In genomic region chr16:79393564-79393963, GRCh38 we compare ENCODE assay signal across 38 cellular contexts.
"Had no signal": no experiment of that assay in that cellular context is flagged by ENCODE, and none has a peak within 500 bp of the region (broad histone marks: within the 10 kb centered on the region; RNA-seq: fewer than 3 reads in every experiment).

No MANE protein-coding gene starts in this region.

- H3K36me3 Mint-ChIP-seq: activated CD8-positive, alpha-beta memory T cell treated with anti-CD3 and anti-CD28 coated beads, Interleukin-2, amount 10 ng/mL, durations not matched to agents 7 days and 5 days; activated naive CD4-positive, alpha-beta T cell treated with anti-CD3 and anti-CD28 coated beads, Interleukin-2, amount 50 U/mL, for 72 hours; activated naive CD8-positive, alpha-beta T cell treated with anti-CD3 and anti-CD28 coated beads for 36 hours; T-cell had no signal

- H3K4me1 ChIP-seq: adrenal gland, body of pancreas, breast epithelium had no signal

- H3K4me1 Mint-ChIP-seq: activated B cell treated with CpG ODN at 0.5 μM for 24 hours; activated CD4-positive, alpha-beta T cell treated with anti-CD3 and anti-CD28 coated beads for 36 hours; activated CD4-positive, alpha-beta T cell treated with anti-CD3 and anti-CD28 coated beads, Interleukin-2, amount 10 ng/mL, durations not matched to agents 7 days and 5 days; activated naive CD8-positive, alpha-beta T cell treated with anti-CD3 and anti-CD28 coated beads for 36 hours had no signal

- DNase-seq: activated B cell treated with CpG ODN at 0.5 μM for 24 hours; activated CD4-positive, alpha-beta memory T cell treated with anti-CD3 and anti-CD28 coated beads, Interleukin-2, amount 10 ng/mL, durations not matched to agents 7 days and 5 days; activated CD4-positive, alpha-beta T cell treated with anti-CD3 and anti-CD28 coated beads for 1 hour; activated CD4-positive, alpha-beta T cell treated with anti-CD3 and anti-CD28 coated beads for 36 hours; activated CD4-positive, alpha-beta T cell treated with anti-CD3 and anti-CD28 coated beads for 48 hours; activated CD4-positive, alpha-beta T cell treated with anti-CD3 and anti-CD28 coated beads, Interleukin-2, amount 10 ng/mL, durations not matched to agents 7 days and 5 days; activated CD4-positive, alpha-beta T cell treated with anti-CD3 and anti-CD28 coated beads, Interleukin-2, amount 50 U/mL, for 48 hours; activated CD8-positive, alpha-beta memory T cell treated with anti-CD3 and anti-CD28 coated beads for 24 hours; activated CD8-positive, alpha-beta memory T cell treated with anti-CD3 and anti-CD28 coated beads, Interleukin-2, amount 10 ng/mL, durations not matched to agents 7 days and 5 days; activated CD8-positive, alpha-beta memory T cell treated with anti-CD3 and anti-CD28 coated beads, Interleukin-2, amount 50 U/mL, for 48 hours; activated CD8-positive, alpha-beta T cell treated with anti-CD3 and anti-CD28 coated beads, Interleukin-2, amount 10 ng/mL, durations not matched to agents 7 days and 5 days; activated effector memory CD4-positive, alpha-beta T cell treated with anti-CD3 and anti-CD28 coated beads, Interleukin-2, amount 50 U/mL, for 16 hours; activated gamma-delta T cell treated with Interleukin-2 at 50 U/mL for 16 hours; activated naive CD4-positive, alpha-beta T cell; activated naive CD4-positive, alpha-beta T cell treated with anti-CD3 and anti-CD28 coated beads for 36 hours; activated naive CD4-positive, alpha-beta T cell treated with anti-CD3 and anti-CD28 coated beads, Interleukin-2, amount 50 U/mL, for 16 hours; activated naive CD8-positive, alpha-beta T cell treated with anti-CD3 and anti-CD28 coated beads for 36 hours; activated T-cell treated with anti-CD3 and anti-CD28 coated beads, Interleukin-2, amount 50 U/mL, for 4 hours; activated T-cell treated with anti-CD3 and anti-CD28 coated beads, Interleukin-2, amount 50 U/mL, for 72 hours; amniotic stem cell; aorta; body of pancreas; brain microvascular endothelial cell; cerebellar nuclear complex; T-cell; T-helper 2 cell; T-helper 9 cell had no signal

- H3K9me3 Mint-ChIP-seq: activated B cell treated with CpG ODN at 0.5 μM for 24 hours; activated CD4-positive, alpha-beta memory T cell treated with anti-CD3 and anti-CD28 coated beads, Interleukin-2, amount 10 ng/mL, durations not matched to agents 7 days and 5 days; activated CD4-positive, alpha-beta T cell treated with anti-CD3 and anti-CD28 coated beads, Interleukin-2, amount 10 ng/mL, durations not matched to agents 7 days and 5 days; activated naive CD4-positive, alpha-beta T cell treated with anti-CD3 and anti-CD28 coated beads for 36 hours; activated naive CD4-positive, alpha-beta T cell treated with anti-CD3 and anti-CD28 coated beads, Interleukin-2, amount 50 U/mL, for 72 hours; activated naive CD8-positive, alpha-beta T cell treated with anti-CD3 and anti-CD28 coated beads for 36 hours; activated T-cell treated with anti-CD3 and anti-CD28 coated beads, Interleukin-2, amount 50 U/mL, for 4 hours; activated T-cell treated with anti-CD3 and anti-CD28 coated beads, Interleukin-2, amount 50 U/mL, for 72 hours; activated T-helper 1 cell treated with anti-CD3 and anti-CD28 coated beads, Interleukin-12 subunit alpha, Interleukin-12 subunit beta, Interleukin-2, Interleukin-4 antibody, amounts not matched to agents 30 ng/mL and 10 ng/mL and 1 ng/mL, durations not matched to agents 14 hours and 24 hours and 36 hours; activated T-helper 17 cell treated with anti-CD3 and anti-CD28 coated beads, Interleukin-2, amount 50 U/mL, for 72 hours; central memory CD8-positive, alpha-beta T cell; T-cell; T-helper 2 cell treated with Interferon-gamma antibody and Interleukin-4, amounts not matched to agents 5 μg/mL and 100 μg/mL, for 36 hours had no signal

- H3K27me3 Mint-ChIP-seq: activated CD4-positive, alpha-beta memory T cell treated with anti-CD3 and anti-CD28 coated beads, Interleukin-2, amount 10 ng/mL, durations not matched to agents 7 days and 5 days; activated T-helper 17 cell treated with anti-CD3 and anti-CD28 coated beads, Interleukin-2, amount 50 U/mL, for 72 hours; central memory CD8-positive, alpha-beta T cell had no signal

- H3K36me3 ChIP-seq: adrenal gland, brain microvascular endothelial cell, breast epithelium had no signal

- H3K4me3 ChIP-seq: adrenal gland, body of pancreas, breast epithelium had no signal

- H3K27ac ChIP-seq: adrenal gland, body of pancreas, brain microvascular endothelial cell, breast epithelium, VCaP had no signal

- H3K9me3 ChIP-seq: adrenal gland, body of pancreas, breast epithelium had no signal

- ATAC-seq: activated CD4-positive, alpha-beta T cell treated with anti-CD3 and anti-CD28 coated beads for 36 hours; activated CD4-positive, CD25-positive, alpha-beta regulatory T cell treated with anti-CD3 and anti-CD28 coated beads, Interleukin-2, amount 50 U/mL, for 24 hours; activated CD8-positive, alpha-beta memory T cell treated with anti-CD3 and anti-CD28 coated beads, Interleukin-2, amount 10 ng/mL, durations not matched to agents 7 days and 5 days; activated CD8-positive, alpha-beta T cell treated with anti-CD3 and anti-CD28 coated beads, Interleukin-2, amount 10 ng/mL, durations not matched to agents 7 days and 5 days; activated naive CD4-positive, alpha-beta T cell treated with anti-CD3 and anti-CD28 coated beads, Interleukin-2, amount 50 U/mL, for 72 hours; activated T-cell treated with anti-CD3 and anti-CD28 coated beads, Interleukin-2, amount 50 U/mL, for 4 hours; activated T-cell treated with anti-CD3 and anti-CD28 coated beads, Interleukin-2, amount 50 U/mL, for 72 hours; activated T-helper 17 cell treated with anti-CD3 and anti-CD28 coated beads, Interleukin-2, amount 50 U/mL, for 72 hours; body of pancreas; T-cell had no signal

- H3K27ac Mint-ChIP-seq: activated B cell treated with CpG ODN at 0.5 μM for 24 hours; activated CD4-positive, alpha-beta memory T cell treated with anti-CD3 and anti-CD28 coated beads, Interleukin-2, amount 10 ng/mL, durations not matched to agents 7 days and 5 days; activated CD4-positive, alpha-beta T cell treated with anti-CD3 and anti-CD28 coated beads for 36 hours; activated CD4-positive, alpha-beta T cell treated with anti-CD3 and anti-CD28 coated beads, Interleukin-2, amount 10 ng/mL, durations not matched to agents 7 days and 5 days; activated CD8-positive, alpha-beta memory T cell treated with anti-CD3 and anti-CD28 coated beads, Interleukin-2, amount 10 ng/mL, durations not matched to agents 7 days and 5 days; activated CD8-positive, alpha-beta T cell treated with anti-CD3 and anti-CD28 coated beads, Interleukin-2, amount 10 ng/mL, durations not matched to agents 7 days and 5 days; activated naive CD4-positive, alpha-beta T cell treated with anti-CD3 and anti-CD28 coated beads for 36 hours; activated naive CD8-positive, alpha-beta T cell treated with anti-CD3 and anti-CD28 coated beads for 36 hours; activated T-cell treated with anti-CD3 and anti-CD28 coated beads, Interleukin-2, amount 50 U/mL, for 72 hours; activated T-helper 1 cell treated with anti-CD3 and anti-CD28 coated beads, Interleukin-12 subunit alpha, Interleukin-12 subunit beta, Interleukin-2, Interleukin-4 antibody, amounts not matched to agents 30 ng/mL and 10 ng/mL and 1 ng/mL, durations not matched to agents 14 hours and 24 hours and 36 hours; T-cell; T-helper 2 cell treated with Interferon-gamma antibody and Interleukin-4, amounts not matched to agents 5 μg/mL and 100 μg/mL, for 36 hours had no signal

- H3K27me3 ChIP-seq: adrenal gland, body of pancreas, brain microvascular endothelial cell, breast epithelium had no signal

- H3K4me3 Mint-ChIP-seq: activated B cell treated with CpG ODN at 0.5 μM for 24 hours; activated CD4-positive, alpha-beta memory T cell treated with anti-CD3 and anti-CD28 coated beads, Interleukin-2, amount 10 ng/mL, durations not matched to agents 7 days and 5 days; activated CD4-positive, alpha-beta T cell treated with anti-CD3 and anti-CD28 coated beads for 36 hours; activated CD4-positive, alpha-beta T cell treated with anti-CD3 and anti-CD28 coated beads, Interleukin-2, amount 10 ng/mL, durations not matched to agents 7 days and 5 days; activated CD8-positive, alpha-beta memory T cell treated with anti-CD3 and anti-CD28 coated beads, Interleukin-2, amount 10 ng/mL, durations not matched to agents 7 days and 5 days; activated CD8-positive, alpha-beta T cell treated with anti-CD3 and anti-CD28 coated beads, Interleukin-2, amount 10 ng/mL, durations not matched to agents 7 days and 5 days; activated naive CD4-positive, alpha-beta T cell treated with anti-CD3 and anti-CD28 coated beads for 36 hours; activated naive CD8-positive, alpha-beta T cell treated with anti-CD3 and anti-CD28 coated beads for 36 hours; activated T-cell treated with anti-CD3 and anti-CD28 coated beads, Interleukin-2, amount 50 U/mL, for 4 hours; activated T-cell treated with anti-CD3 and anti-CD28 coated beads, Interleukin-2, amount 50 U/mL, for 72 hours; activated T-helper 1 cell treated with anti-CD3 and anti-CD28 coated beads, Interleukin-12 subunit alpha, Interleukin-12 subunit beta, Interleukin-2, Interleukin-4 antibody, amounts not matched to agents 30 ng/mL and 10 ng/mL and 1 ng/mL, durations not matched to agents 14 hours and 24 hours and 36 hours; activated T-helper 17 cell treated with anti-CD3 and anti-CD28 coated beads, Interleukin-2, amount 50 U/mL, for 72 hours; central memory CD8-positive, alpha-beta T cell; T-cell; T-helper 2 cell treated with Interferon-gamma antibody and Interleukin-4, amounts not matched to agents 5 μg/mL and 100 μg/mL, for 36 hours had no signal

- FAIRE-seq: astrocyte, TTC549 had no signal
